ENCODE assay signal across 1 cellular context in genomic region chrX:13653022-13653693, GRCh38.
TF ChIP-seq lines count a peak whose summit lies in the region.

A gene with protein sequence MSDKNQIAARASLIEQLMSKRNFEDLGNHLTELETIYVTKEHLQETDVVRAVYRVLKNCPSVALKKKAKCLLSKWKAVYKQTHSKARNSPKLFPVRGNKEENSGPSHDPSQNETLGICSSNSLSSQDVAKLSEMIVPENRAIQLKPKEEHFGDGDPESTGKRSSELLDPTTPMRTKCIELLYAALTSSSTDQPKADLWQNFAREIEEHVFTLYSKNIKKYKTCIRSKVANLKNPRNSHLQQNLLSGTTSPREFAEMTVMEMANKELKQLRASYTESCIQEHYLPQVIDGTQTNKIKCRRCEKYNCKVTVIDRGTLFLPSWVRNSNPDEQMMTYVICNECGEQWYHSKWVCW (plus strand): TSS chrX:13653141. CDS start chrX:13662509, 9,368 bp downstream.

TF ChIP-seq in GM23338, 12 proteins besides CTCF, POLR2A, EP300 and RAD21 (continued from another document):
- TF ChIP-seq, protein P1, sequence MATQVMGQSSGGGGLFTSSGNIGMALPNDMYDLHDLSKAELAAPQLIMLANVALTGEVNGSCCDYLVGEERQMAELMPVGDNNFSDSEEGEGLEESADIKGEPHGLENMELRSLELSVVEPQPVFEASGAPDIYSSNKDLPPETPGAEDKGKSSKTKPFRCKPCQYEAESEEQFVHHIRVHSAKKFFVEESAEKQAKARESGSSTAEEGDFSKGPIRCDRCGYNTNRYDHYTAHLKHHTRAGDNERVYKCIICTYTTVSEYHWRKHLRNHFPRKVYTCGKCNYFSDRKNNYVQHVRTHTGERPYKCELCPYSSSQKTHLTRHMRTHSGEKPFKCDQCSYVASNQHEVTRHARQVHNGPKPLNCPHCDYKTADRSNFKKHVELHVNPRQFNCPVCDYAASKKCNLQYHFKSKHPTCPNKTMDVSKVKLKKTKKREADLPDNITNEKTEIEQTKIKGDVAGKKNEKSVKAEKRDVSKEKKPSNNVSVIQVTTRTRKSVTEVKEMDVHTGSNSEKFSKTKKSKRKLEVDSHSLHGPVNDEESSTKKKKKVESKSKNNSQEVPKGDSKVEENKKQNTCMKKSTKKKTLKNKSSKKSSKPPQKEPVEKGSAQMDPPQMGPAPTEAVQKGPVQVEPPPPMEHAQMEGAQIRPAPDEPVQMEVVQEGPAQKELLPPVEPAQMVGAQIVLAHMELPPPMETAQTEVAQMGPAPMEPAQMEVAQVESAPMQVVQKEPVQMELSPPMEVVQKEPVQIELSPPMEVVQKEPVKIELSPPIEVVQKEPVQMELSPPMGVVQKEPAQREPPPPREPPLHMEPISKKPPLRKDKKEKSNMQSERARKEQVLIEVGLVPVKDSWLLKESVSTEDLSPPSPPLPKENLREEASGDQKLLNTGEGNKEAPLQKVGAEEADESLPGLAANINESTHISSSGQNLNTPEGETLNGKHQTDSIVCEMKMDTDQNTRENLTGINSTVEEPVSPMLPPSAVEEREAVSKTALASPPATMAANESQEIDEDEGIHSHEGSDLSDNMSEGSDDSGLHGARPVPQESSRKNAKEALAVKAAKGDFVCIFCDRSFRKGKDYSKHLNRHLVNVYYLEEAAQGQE (IDR thresholded peaks at IDR 0.05; ENCODE audit: unreplicated experiment) = no peak
- TF ChIP-seq ZNF462 (CRISPR knock-in tag; IDR thresholded peaks at IDR 0.05) (no peak), NANOG (IDR thresholded peaks at IDR 0.05; ENCODE audit: borderline replicate concordance) (no peak), STAT1 (IDR thresholded peaks at IDR 0.05; ENCODE audit: unreplicated experiment) (no peak), EZH2 (IDR thresholded peaks at IDR 0.05; ENCODE audit: low read depth, unreplicated experiment) (no peak), EZH2phosphoT487 (IDR thresholded peaks at IDR 0.05; ENCODE audit: unreplicated experiment) (no peak), CREB1 (CRISPR knock-in tag; IDR thresholded peaks at IDR 0.05; ENCODE audit: low read depth) (0 out of 2 replicates have a peak, but pooled peaks have one; percentile 1), JUNB (IDR thresholded peaks at IDR 0.05; ENCODE audit: unreplicated experiment) (no peak), POLR2AphosphoS5 (IDR thresholded peaks at IDR 0.05; ENCODE audit: low read depth) (peak; percentile 68), ETS1 (IDR thresholded peaks at IDR 0.05) (no peak)
